8 cellular contexts compared by ENCODE assay signal in the genomic region with DNA sequence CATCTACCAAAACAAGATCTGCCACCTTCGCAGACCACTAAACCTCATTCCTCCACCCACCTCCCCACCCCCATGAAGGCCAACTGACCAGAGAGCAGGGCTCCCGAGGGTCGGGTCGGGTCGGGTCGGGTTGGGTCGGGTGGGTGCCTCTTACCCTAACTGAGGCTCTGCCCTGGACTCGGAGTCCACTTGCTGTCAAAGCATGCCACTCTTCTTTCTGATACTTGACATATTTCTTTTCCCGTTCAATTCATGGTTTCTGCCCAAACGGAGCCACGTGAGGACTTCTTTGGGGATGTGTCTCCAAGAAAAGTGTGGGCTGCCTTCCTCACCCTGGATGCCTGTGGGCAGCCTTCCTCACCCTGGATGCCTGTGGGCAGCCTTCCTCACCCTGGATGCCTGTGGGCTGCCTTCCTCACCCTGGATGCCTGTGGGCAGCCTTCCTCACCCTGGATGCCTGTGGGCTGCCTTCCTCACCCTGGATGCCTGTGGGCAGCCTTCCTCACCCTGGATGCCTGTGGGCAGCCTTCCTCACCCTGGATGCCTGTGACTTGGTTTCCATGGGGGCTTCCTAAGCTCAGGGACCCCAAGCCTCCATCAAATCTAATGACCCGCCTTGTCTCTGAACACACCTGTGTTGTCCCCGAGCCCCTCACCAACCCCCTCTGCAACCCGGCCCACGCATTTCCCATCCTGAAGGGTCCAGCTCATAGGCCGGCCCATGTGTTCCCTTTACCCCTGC. TPM values are rescaled to one million over a fixed set of nuclear protein-coding genes. Genes with fewer than 3 reads are reported as not detected.
DNase-seq lines count a peak whose midpoint lies in the region; ATAC-seq and TF ChIP-seq lines count a peak whose summit lies in the region.
"Not testable (repeated sequence)": the region's sequence is repeated elsewhere in the genome, so short reads cannot be mapped to it uniquely, and the experiment has no call there.

No MANE protein-coding gene starts in this region.

- not testable (repeated sequence) for H3K36me3 ChIP-seq in mammary epithelial cell (ENCODE audit: insufficient read depth, low read length); neutrophil; aorta (ENCODE audit: control insufficient read depth in 1 of 2, insufficient read depth in 2 of 2, low read length in 1 of 2)

- peak overlapping the region; percentile 71 for H3K9ac ChIP-seq in mammary epithelial cell (ENCODE audit: insufficient read depth, low read length)

- intact Hi-C loops in mammary epithelial cell (cut with micrococcal nuclease) = loop anchor here (1.0 to 5.0 kb wide), 4 partner anchors 36 to 416 kb away; no protein-coding TSS in a partner anchor
- intact Hi-C loops in aorta (cut with DNase I) = not testable (repeated sequence)

- H3K4me3 ChIP-seq in HL-60 (replicated peaks; ENCODE audit: insufficient read depth, low read length) (peak overlapping the region; percentile 40), mammary epithelial cell (replicated peaks in 1 of 3; ENCODE audit: insufficient read depth in 1 of 3, low read depth in 2 of 3, low read length in 3 of 3) (peak overlapping the region in 1 of 3 experiments; percentile 33), neutrophil (ENCODE audit: low read depth in 1 of 2, low read length in 1 of 2) (peak overlapping the region; percentile 76 to 97)
- H3K4me3 ChIP-seq in aorta (ENCODE audit: low read length in 2 of 2) = not testable (repeated sequence)

- H2AFZ ChIP-seq in mammary epithelial cell (ENCODE audit: low read depth, low read length) = peak overlapping the region; percentile 35

- H3K4me2 ChIP-seq in mammary epithelial cell (ENCODE audit: insufficient read depth, low read depth, low read length) = peak overlapping the region; percentile 90

- peak overlapping the region; percentile 93 for H3K27ac Mint-ChIP-seq in activated CD8-positive, alpha-beta memory T cell treated with anti-CD3 and anti-CD28 coated beads, Interleukin-2, amount 10 ng/mL, durations not matched to agents 7 days and 5 days

- not testable (repeated sequence) for H4K20me1 ChIP-seq in mammary epithelial cell (ENCODE audit: insufficient read depth, low read length)

- dilution Hi-C loops in mammary epithelial cell (cut with HindIII; ENCODE audit: low sequenced_read_pairs) = not testable (repeated sequence)

- peaks cover 79% of the 10 kb centered on the region for H3K4me1 Mint-ChIP-seq in activated CD8-positive, alpha-beta memory T cell treated with anti-CD3 and anti-CD28 coated beads, Interleukin-2, amount 10 ng/mL, durations not matched to agents 7 days and 5 days

- not testable (repeated sequence) for ATAC-seq in activated CD8-positive, alpha-beta memory T cell treated with anti-CD3 and anti-CD28 coated beads, Interleukin-2, amount 10 ng/mL, durations not matched to agents 7 days and 5 days; aorta (ENCODE audit: low FRiP score)

- DNase-seq in Caki2 (ENCODE audit: low read depth) (peak; percentile 62), RPMI7951 (ENCODE audit: low read depth) (peak; percentile 42), mammary epithelial cell (peak; percentile 76), glomerular visceral epithelial cell (ENCODE audit: extremely low spot score) (peak; percentile 78), aorta (peak; percentile 32 to 57)
- DNase-seq in HL-60 (ENCODE audit: low read depth in 1 of 2, low spot score in 1 of 2); activated CD8-positive, alpha-beta memory T cell treated with anti-CD3 and anti-CD28 coated beads, Interleukin-2, amount 10 ng/mL, durations not matched to agents 7 days and 5 days: not testable (repeated sequence)

- in situ Hi-C loops in Caki2 (cut with HindIII; ENCODE audit: low pct_unique_long_range_greater_than_20kb, low sequenced_read_pairs); mammary epithelial cell (cut with MboI; ENCODE audit: low sequenced_read_pairs in 2 of 2): not testable (repeated sequence)

- not testable (repeated sequence) for H3K27me3 ChIP-seq in HL-60 (ENCODE audit: insufficient read depth, poor library complexity, severe bottlenecking); mammary epithelial cell (ENCODE audit: insufficient read depth, low read length); neutrophil; aorta (ENCODE audit: control insufficient read depth in 1 of 2, insufficient read depth in 2 of 2, low read length in 1 of 2)

- CTCF ChIA-PET in activated CD8-positive, alpha-beta memory T cell treated with anti-CD3 and anti-CD28 coated beads, Interleukin-2, amount 10 ng/mL, durations not matched to agents 7 days and 5 days (lab: Charles Lee) = interaction anchor here (1.6 to 10.9 kb wide), 6 partner anchors 13 to 151 kb away, joined by 5 to 185 read pairs (median 14); a partner anchor contains a TSS
- CTCF ChIA-PET in mammary epithelial cell (lab: Charles Lee; ENCODE audit: low non-redundant PET) = interaction anchor here (0.6 to 1.3 kb wide), 3 partner anchors 141 to 290 kb away, joined by 6 to 9 read pairs (median 8); no protein-coding TSS in a partner anchor

- H3K4me1 ChIP-seq in mammary epithelial cell (ENCODE audit: insufficient read depth, low read length) (peaks cover 52% of the 10 kb centered on the region), neutrophil (ENCODE audit: control insufficient read depth in 1 of 2, insufficient read depth in 1 of 2, low read depth in 1 of 2, low read length in 1 of 2) (peaks cover 91 to 92% of the 10 kb centered on the region in 2 experiments)
- H3K4me1 ChIP-seq in aorta (ENCODE audit: control insufficient read depth in 1 of 2, insufficient read depth in 2 of 2, low read length in 2 of 2) = not testable (repeated sequence)

- H3K36me3 Mint-ChIP-seq in activated CD8-positive, alpha-beta memory T cell treated with anti-CD3 and anti-CD28 coated beads, Interleukin-2, amount 10 ng/mL, durations not matched to agents 7 days and 5 days = not testable (repeated sequence)

- H3K4me3 Mint-ChIP-seq in activated CD8-positive, alpha-beta memory T cell treated with anti-CD3 and anti-CD28 coated beads, Interleukin-2, amount 10 ng/mL, durations not matched to agents 7 days and 5 days = peak overlapping the region; percentile 72

- BruUV-seq in mammary epithelial cell (replicated peaks; lab: Mats Ljungman, UMichigan) = not testable (repeated sequence)

- H3K27me3 Mint-ChIP-seq in activated CD8-positive, alpha-beta memory T cell treated with anti-CD3 and anti-CD28 coated beads, Interleukin-2, amount 10 ng/mL, durations not matched to agents 7 days and 5 days = not testable (repeated sequence)

- not testable (repeated sequence) for H3K9me3 ChIP-seq in mammary epithelial cell (replicated peaks; ENCODE audit: insufficient read depth, low read length); neutrophil; aorta (ENCODE audit: control insufficient read depth, low read length)

- H3K79me2 ChIP-seq in mammary epithelial cell (ENCODE audit: insufficient read depth, low read length) = not testable (repeated sequence)

- WGBS in mammary epithelial cell (ENCODE audit: low coverage, missing lambda C conversion rate) = 23% methylated on average over 6 of the region's 16 CpGs
- 65 to 72% methylated on average over 16 of the region's 16 CpGs for WGBS in aorta, 2 donors

- H3K9me3 Mint-ChIP-seq in activated CD8-positive, alpha-beta memory T cell treated with anti-CD3 and anti-CD28 coated beads, Interleukin-2, amount 10 ng/mL, durations not matched to agents 7 days and 5 days (ENCODE audit: low read depth) = not testable (repeated sequence)

- not testable (repeated sequence) for H3K27ac ChIP-seq in HL-60 (replicated peaks); aorta (ENCODE audit: low read depth in 1 of 2, low read length in 2 of 2)
- peak overlapping the region; percentile 91 for H3K27ac ChIP-seq in mammary epithelial cell (ENCODE audit: insufficient read depth, low read depth, low read length)
- peak overlapping the region; percentile 99 for H3K27ac ChIP-seq in neutrophil

- TF ChIP-seq CTCF in HL-60 (IDR thresholded peaks at IDR 0.05; ENCODE audit: insufficient read depth, low read length); mammary epithelial cell (conservative IDR thresholded peaks at IDR 0.05 in 1 of 2, IDR thresholded peaks at IDR 0.05 in 1 of 2; ENCODE audit: extremely low read depth in 1 of 2, insufficient read depth in 1 of 2, low read depth in 1 of 2, low read length in 2 of 2); neutrophil (IDR thresholded peaks at IDR 0.05): not testable (repeated sequence)

RNA-seq across cellular contexts. Expression of a gene that starts 8.0 kb away (rescaled TPM):
- 11.9 and 12.5 TPM in 2 replicates for total RNA-seq in Caki2 (2014; rRNA removed; shearing (Covaris generic); ENCODE audit: low replicate concordance)
- not detected in 2 replicates for total RNA-seq in RPMI7951 (2014; rRNA removed; shearing (Covaris generic))
- 100 to 1,000 TPM; 336 to 372 TPM for total RNA-seq in activated CD8-positive, alpha-beta memory T cell treated with anti-CD3 and anti-CD28 coated beads, Interleukin-2, amount 10 ng/mL, durations not matched to agents 7 days and 5 days
- 1 to 10 TPM in 1 of 2 donors, not detected in 1; 2.7 TPM for total RNA-seq in mammary epithelial cell
- 1.8 TPM for polyA plus RNA-seq in mammary epithelial cell
- polyA minus RNA-seq in mammary epithelial cell = not detected
- 100 to 1,000 TPM in 1 of 2 donors, 10 to 100 TPM in 1; 65.5 to 110 TPM for total RNA-seq in aorta
- 10 to 100 TPM in 1 of 2 donors, 1 to 10 TPM in 1; 6.7 to 48.5 TPM for polyA plus RNA-seq in aorta

RNA-seq across cellular contexts. Expression of a gene that starts 11.2 kb away (rescaled TPM):
- 42.9 and 55.0 TPM in 2 replicates for total RNA-seq in Caki2 (2014; rRNA removed; shearing (Covaris generic); ENCODE audit: low replicate concordance)
- total RNA-seq in RPMI7951 (2014; rRNA removed; shearing (Covaris generic)) = 9.0 and 17.0 TPM in 2 replicates
- total RNA-seq in activated CD8-positive, alpha-beta memory T cell treated with anti-CD3 and anti-CD28 coated beads, Interleukin-2, amount 10 ng/mL, durations not matched to agents 7 days and 5 days = 10 to 100 TPM; 56.8 to 62.9 TPM
- total RNA-seq in mammary epithelial cell (10 to 100 TPM; 17.3 to 53.2 TPM), aorta (10 to 100 TPM; 21.5 to 29.6 TPM)
- polyA plus RNA-seq in mammary epithelial cell (31.0 TPM), aorta (10 to 100 TPM; 17.3 to 19.2 TPM)
- 8.7 TPM for polyA minus RNA-seq in mammary epithelial cell

RNA-seq across cellular contexts. Expression of a gene that starts 55.2 kb away (rescaled TPM):
- 423 and 427 TPM in 2 replicates for total RNA-seq in Caki2 (2014; rRNA removed; shearing (Covaris generic); ENCODE audit: low replicate concordance)
- total RNA-seq in RPMI7951 (2014; rRNA removed; shearing (Covaris generic)) = 241 and 255 TPM in 2 replicates
- 10 to 100 TPM; 46.0 to 49.9 TPM for total RNA-seq in activated CD8-positive, alpha-beta memory T cell treated with anti-CD3 and anti-CD28 coated beads, Interleukin-2, amount 10 ng/mL, durations not matched to agents 7 days and 5 days
- total RNA-seq in mammary epithelial cell (100 to 1,000 TPM; 131 to 269 TPM), aorta (100 to 1,000 TPM; 268 to 271 TPM)
- polyA plus RNA-seq in mammary epithelial cell (146 TPM), aorta (100 to 1,000 TPM; 103 to 191 TPM)
- 174 TPM for polyA minus RNA-seq in mammary epithelial cell
